Comparison of ENCODE assay signal across 8 cellular contexts in the genomic region with DNA sequence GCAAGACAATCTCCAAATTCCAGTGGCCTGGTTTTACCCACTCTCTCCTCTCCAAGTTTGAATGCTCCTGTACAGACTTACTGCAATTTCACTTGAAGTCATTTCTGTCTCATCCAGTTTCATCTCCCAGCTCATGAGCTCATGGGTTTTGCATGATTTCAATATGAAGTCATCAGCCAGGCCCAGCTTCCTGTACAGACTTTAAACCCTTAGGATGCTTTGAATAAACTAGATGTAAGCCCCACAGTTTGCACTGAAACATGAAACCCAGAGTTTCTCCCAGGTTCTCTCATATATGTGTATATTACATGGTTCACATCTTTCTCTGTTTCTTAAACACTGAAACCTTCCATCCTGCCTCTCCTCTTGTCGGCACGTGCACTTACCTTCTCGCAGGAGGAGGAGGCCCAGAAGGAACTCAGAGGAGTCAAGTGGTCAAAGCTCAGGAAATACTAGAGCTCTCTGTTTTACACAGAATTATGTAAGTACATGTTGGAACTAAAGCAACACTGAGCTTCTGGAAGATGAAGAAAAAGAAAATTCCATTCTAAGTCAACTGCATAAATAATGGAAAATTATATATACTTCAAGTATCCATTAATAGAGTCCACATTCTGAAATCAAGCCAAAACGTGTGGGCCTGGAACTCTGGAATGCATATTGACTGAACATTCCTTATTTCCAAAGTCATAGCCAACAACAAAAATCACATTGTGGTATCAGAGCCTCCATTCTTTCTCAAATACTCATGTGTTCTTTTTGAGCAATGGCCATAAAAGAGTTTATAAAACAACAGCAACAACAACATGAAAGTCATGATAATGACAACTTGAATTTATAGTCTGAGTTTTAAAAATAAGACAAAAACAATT.
DNase-seq lines count a peak whose midpoint lies in the region; ATAC-seq and TF ChIP-seq lines count a peak whose summit lies in the region.

No MANE protein-coding gene starts in this region.

- no peaks in the 10 kb centered on the region for H3K36me3 Mint-ChIP-seq in nephron (ENCODE audit: low read depth)

- TF ChIP-seq CTCF in nephron (IDR thresholded peaks at IDR 0.05; ENCODE audit: unreplicated experiment in 3 of 3) (no peak), left ventricle myocardium inferior (IDR thresholded peaks at IDR 0.05; ENCODE audit: borderline replicate concordance) (no peak), suprapubic skin (IDR thresholded peaks at IDR 0.05) (no peak), A673 (conservative IDR thresholded peaks at IDR 0.05; ENCODE audit: low read depth, low read length) (no peak)

- no peak overlapping the region for H3K27ac ChIP-seq in left ventricle myocardium inferior (replicated peaks)
- no peak overlapping the region for H3K27ac ChIP-seq in suprapubic skin
- no peak overlapping the region for H3K27ac ChIP-seq in A673 (ENCODE audit: low read depth, low read length, poor library complexity, severe bottlenecking)

- POLR2A ChIA-PET in A673 (lab: Charles Lee; ENCODE audit: low non-redundant PET): no interaction called here

- no peak for TF ChIP-seq EP300 in suprapubic skin (IDR thresholded peaks at IDR 0.05)

- H3K4me1 Mint-ChIP-seq in nephron: peaks cover 57% of the 10 kb centered on the region

- CTCF ChIA-PET in A673 (lab: Charles Lee): no interaction called here

- ATAC-seq in GM18907 (IDR thresholded peaks at IDR 0.05; ENCODE audit: unreplicated experiment) (peak; percentile 52), HG02763 (IDR thresholded peaks at IDR 0.05; ENCODE audit: unreplicated experiment) (peak; percentile 89), SK-N-SH treated with all-trans-retinoic acid at 6 μM for 48 hours (peak; percentile 76)

- H3K4me1 ChIP-seq in left ventricle myocardium inferior (no peaks in the 10 kb centered on the region), suprapubic skin (no peaks in the 10 kb centered on the region), A673 (ENCODE audit: insufficient read depth, low read length, poor library complexity, severe bottlenecking) (no peaks in the 10 kb centered on the region)

- WGBS in suprapubic skin: 72% methylated on average over 4 of the region's 4 CpGs

- peaks cover 3% of the 10 kb centered on the region for H3K27me3 Mint-ChIP-seq in nephron (ENCODE audit: low read depth)

- peak overlapping the region in 1 of 3 experiments; percentile 48 for H3K4me3 Mint-ChIP-seq in nephron

- no peaks in the 10 kb centered on the region for H3K9me3 Mint-ChIP-seq in nephron

- no peaks in the 10 kb centered on the region for H3K36me3 ChIP-seq in H7 (replicated peaks; ENCODE audit: control insufficient read depth, insufficient read depth, low read length)
- H3K36me3 ChIP-seq in left ventricle myocardium inferior: no peaks in the 10 kb centered on the region
- no peaks in the 10 kb centered on the region for H3K36me3 ChIP-seq in suprapubic skin
- H3K36me3 ChIP-seq in A673 (ENCODE audit: insufficient read depth, low read length, poor library complexity, severe bottlenecking): no peaks in the 10 kb centered on the region

- peak overlapping the region; percentile 88 to 97 (median 95) for H3K27ac Mint-ChIP-seq in nephron

- DNase-seq in H7 (no peak), left ventricle myocardium inferior (no peak), suprapubic skin (ENCODE audit: low spot score in 2 of 2) (no peak), A673 (ENCODE audit: low spot score) (no peak)

- intact Hi-C loops in left ventricle myocardium inferior (cut with micrococcal nuclease) (no loop called here), A673 (cut with micrococcal nuclease; ENCODE audit: unreplicated experiment) (no loop called here)

- H3K4me3 ChIP-seq in H7 (ENCODE audit: insufficient read depth, low read depth, low read length): no peak overlapping the region
- H3K4me3 ChIP-seq in left ventricle myocardium inferior: no peak overlapping the region
- no peak overlapping the region for H3K4me3 ChIP-seq in suprapubic skin
- no peak overlapping the region for H3K4me3 ChIP-seq in A673 (ENCODE audit: low read depth, low read length, poor library complexity, severe bottlenecking)

- H3K9me3 ChIP-seq in left ventricle myocardium inferior (replicated peaks): no peaks in the 10 kb centered on the region
- no peaks in the 10 kb centered on the region for H3K9me3 ChIP-seq in suprapubic skin
- H3K9me3 ChIP-seq in A673 (ENCODE audit: low read depth, low read length, poor library complexity, severe bottlenecking): no peaks in the 10 kb centered on the region

- BruUV-seq in A673 (replicated peaks; lab: Mats Ljungman, UMichigan): no TSS peak

- TF ChIP-seq POLR2A in suprapubic skin (IDR thresholded peaks at IDR 0.05): no peak

- no peaks in the 10 kb centered on the region for H3K27me3 ChIP-seq in H7 (ENCODE audit: control insufficient read depth, insufficient read depth, low read length)
- H3K27me3 ChIP-seq in left ventricle myocardium inferior (ENCODE audit: low read depth): peaks cover 4% of the 10 kb centered on the region
- no peaks in the 10 kb centered on the region for H3K27me3 ChIP-seq in suprapubic skin
- H3K27me3 ChIP-seq in A673 (replicated peaks; ENCODE audit: insufficient read depth, low read depth, low read length, poor library complexity): no peaks in the 10 kb centered on the region

TF ChIP-seq in SK-N-SH treated with all-trans-retinoic acid at 6 μM for 48 hours, 23 proteins besides CTCF, POLR2A, EP300 and RAD21:
- TF ChIP-seq ISL1 (CRISPR knock-in tag; IDR thresholded peaks at IDR 0.05): peak; percentile 61
- TF ChIP-seq PPARA (CRISPR knock-in tag; IDR thresholded peaks at IDR 0.05; ENCODE audit: borderline replicate concordance): no peak
